Comparison of ENCODE assay signal across 2 cellular contexts in genomic region chr11:48313590-48313989, GRCh38.
TF ChIP-seq lines count a peak whose summit lies in the region.

No MANE protein-coding gene starts in this region.

TF ChIP-seq in HEK293, 187 proteins besides CTCF, POLR2A, EP300 and RAD21:
- TF ChIP-seq ZNF146 (tag by site-specific recombination; IDR thresholded peaks at IDR 0.05) = peak; percentile 63; the same call in 1 of the 2 replicates

TF ChIP-seq in K562, 482 proteins besides CTCF, POLR2A, EP300 and RAD21:
- peak; percentile 77 for TF ChIP-seq ZNF146 (CRISPR knock-in tag; IDR thresholded peaks at IDR 0.05; ENCODE audit: unreplicated experiment)
